ENCODE assay signal across 8 cellular contexts in the genomic region with DNA sequence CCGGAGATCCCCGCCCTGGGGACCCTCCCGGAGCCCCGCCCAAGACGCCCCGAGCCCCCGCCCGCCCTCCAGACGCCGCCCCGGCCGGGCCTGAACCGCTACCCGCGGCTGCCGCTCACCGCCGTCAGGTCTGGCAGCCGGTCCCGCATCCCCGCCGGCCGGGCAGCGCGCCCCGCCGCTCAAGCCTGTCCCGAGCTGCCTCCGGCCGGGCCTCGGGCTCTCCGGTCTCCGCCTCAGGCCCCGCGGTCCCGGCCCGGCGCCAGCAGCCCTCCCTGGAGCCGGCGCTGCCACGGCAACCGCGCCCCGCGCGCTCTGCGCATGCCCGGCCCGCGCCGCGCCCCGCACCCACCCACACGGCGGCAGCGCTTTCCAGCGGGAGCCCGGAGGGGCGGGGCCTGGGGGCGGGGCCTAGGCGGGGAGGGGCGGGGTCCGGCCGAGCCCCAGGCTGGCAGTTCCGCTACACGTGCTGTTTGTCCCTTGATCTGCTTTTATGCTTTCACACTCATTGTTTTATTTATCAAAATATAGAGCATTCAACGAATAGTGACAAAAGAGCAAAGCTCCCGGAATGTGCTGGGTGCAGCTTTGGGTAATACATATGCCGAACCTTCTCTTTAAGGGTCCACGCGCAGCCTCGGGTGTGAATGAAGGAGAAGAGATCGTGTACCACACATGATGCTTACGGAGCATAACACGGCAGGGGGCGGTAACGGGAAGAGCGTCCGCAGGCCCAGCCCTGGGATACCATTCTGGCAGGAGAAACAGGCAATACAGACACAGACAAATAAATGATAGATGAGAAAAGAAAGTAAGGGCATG. TPM values are rescaled to one million over a fixed set of nuclear protein-coding genes. Genes with fewer than 3 reads are reported as not detected.
DNase-seq lines count a peak whose midpoint lies in the region; ATAC-seq and FAIRE-seq lines count a peak whose summit lies in the region.

A gene (minus strand): TSS at position 300 of the 819 bp plus-strand sequence. CDS start 151 bp downstream, at position 149.

- no peak for FAIRE-seq in RCC 7860 (lab: Jason Lieb, UNC)

- peak within 1 kb of the TSS; percentile 84 for H3K4me3 Mint-ChIP-seq in activated T-helper 17 cell treated with anti-CD3 and anti-CD28 coated beads, Interleukin-2, amount 50 U/mL, for 72 hours
- H3K4me3 Mint-ChIP-seq in natural killer cell treated with Interleukin-12 subunit alpha and Interleukin-12 subunit beta and Interleukin-15 and Interleukin-18, amount 100 ng/mL, for 72 hours = peak within 1 kb of the TSS; percentile 85

- DNase-seq in Daoy (ENCODE audit: low read depth) (peak; percentile 90), KG1 (lab: John Stamatoyannopoulos, UW) (peak; percentile 83), RCC 7860 (ENCODE audit: low spot score) (peak; percentile 42), fibroblast of peridontal ligament (ENCODE audit: extremely low read depth) (peak; percentile 80)
- DNase-seq in natural killer cell treated with Interleukin-12 subunit alpha and Interleukin-12 subunit beta and Interleukin-15 and Interleukin-18, amount 100 ng/mL, for 72 hours (ENCODE audit: low spot score) = peak; percentile 92
- peak; percentile 85 for DNase-seq in stimulated activated naive CD4-positive, alpha-beta T cell treated with Interleukin-2 at 50 U/mL for 16 hours (lab: John Stamatoyannopoulos, UW)

- ATAC-seq in GM21723 (IDR thresholded peaks at IDR 0.05; ENCODE audit: unreplicated experiment) = peak; percentile 90
- ATAC-seq in activated T-helper 17 cell treated with anti-CD3 and anti-CD28 coated beads, Interleukin-2, amount 50 U/mL, for 72 hours (replicated peaks) = peak; percentile 89
- ATAC-seq in natural killer cell treated with Interleukin-12 subunit alpha and Interleukin-12 subunit beta and Interleukin-15 and Interleukin-18, amount 100 ng/mL, for 72 hours = peak; percentile 97 to 98

- no peaks in the 10 kb centered on the region for H3K27me3 Mint-ChIP-seq in activated T-helper 17 cell treated with anti-CD3 and anti-CD28 coated beads, Interleukin-2, amount 50 U/mL, for 72 hours
- peaks cover 0 to 6% of the 10 kb centered on the region in 2 donors for H3K27me3 Mint-ChIP-seq in natural killer cell treated with Interleukin-12 subunit alpha and Interleukin-12 subunit beta and Interleukin-15 and Interleukin-18, amount 100 ng/mL, for 72 hours

- H3K36me3 Mint-ChIP-seq in activated T-helper 17 cell treated with anti-CD3 and anti-CD28 coated beads, Interleukin-2, amount 50 U/mL, for 72 hours (ENCODE audit: low read depth) = no peaks in the 10 kb centered on the region
- no peaks in the 10 kb centered on the region for H3K36me3 Mint-ChIP-seq in natural killer cell treated with Interleukin-12 subunit alpha and Interleukin-12 subunit beta and Interleukin-15 and Interleukin-18, amount 100 ng/mL, for 72 hours

- no peaks in the 10 kb centered on the region for H3K9me3 Mint-ChIP-seq in activated T-helper 17 cell treated with anti-CD3 and anti-CD28 coated beads, Interleukin-2, amount 50 U/mL, for 72 hours
- no peaks in the 10 kb centered on the region for H3K9me3 Mint-ChIP-seq in natural killer cell treated with Interleukin-12 subunit alpha and Interleukin-12 subunit beta and Interleukin-15 and Interleukin-18, amount 100 ng/mL, for 72 hours

- peak within 1 kb of the TSS; percentile 80 for H3K27ac Mint-ChIP-seq in activated T-helper 17 cell treated with anti-CD3 and anti-CD28 coated beads, Interleukin-2, amount 50 U/mL, for 72 hours
- peak within 1 kb of the TSS in 1 of 2 donors; percentile 4 for H3K27ac Mint-ChIP-seq in natural killer cell treated with Interleukin-12 subunit alpha and Interleukin-12 subunit beta and Interleukin-15 and Interleukin-18, amount 100 ng/mL, for 72 hours

- H3K4me1 Mint-ChIP-seq in activated T-helper 17 cell treated with anti-CD3 and anti-CD28 coated beads, Interleukin-2, amount 50 U/mL, for 72 hours = peaks cover 13% of the 10 kb centered on the region
- peaks cover 11 to 12% of the 10 kb centered on the region in 2 donors for H3K4me1 Mint-ChIP-seq in natural killer cell treated with Interleukin-12 subunit alpha and Interleukin-12 subunit beta and Interleukin-15 and Interleukin-18, amount 100 ng/mL, for 72 hours (ENCODE audit: low read depth in 2 of 2)

RNA-seq across cellular contexts. Expression of the gene that starts here (rescaled TPM):
- 19.4 and 24.3 TPM in 2 replicates for total RNA-seq in Daoy (2014; rRNA removed; shearing (Covaris generic))
- 10 to 100 TPM; 16.5 to 18.2 TPM for total RNA-seq in activated T-helper 17 cell treated with anti-CD3 and anti-CD28 coated beads, Interleukin-2, amount 50 U/mL, for 72 hours
- 10 to 100 TPM in 1 of 2 donors, 1 to 10 TPM in 1; 9.0 to 16.4 TPM for total RNA-seq in natural killer cell treated with Interleukin-12 subunit alpha and Interleukin-12 subunit beta and Interleukin-15 and Interleukin-18, amount 100 ng/mL, for 72 hours

Comparison
In these comparisons a context has a peak if more than half of its experiments do, and no peak if none do; other contexts are left out.
1. Peak in every context shown above with its lines: DNase-seq and ATAC-seq.
2. DNase-seq: peak in every context shown above with its lines; median percentile 92 in natural killer cell treated with Interleukin-12 subunit alpha and Interleukin-12 subunit beta and Interleukin-15 and Interleukin-18, amount 100 ng/mL, for 72 hours; 90 in Daoy; 85 in stimulated activated naive CD4-positive, alpha-beta T cell treated with Interleukin-2 at 50 U/mL for 16 hours; 83 in KG1; 80 in fibroblast of peridontal ligament; 42 in RCC 7860.